10 cellular contexts compared by ENCODE assay signal in genomic region chr2:110852541-110853263, GRCh38.
DNase-seq lines count a peak whose midpoint lies in the region; ATAC-seq lines count a peak whose summit lies in the region.
"Had no signal": no experiment of that assay in that cellular context is flagged by ENCODE, and none has a peak within 500 bp of the region (broad histone marks: within the 10 kb centered on the region; RNA-seq: fewer than 3 reads in every experiment).

No MANE protein-coding gene starts in this region.

- peak overlapping the region; percentile 52 for H3K4me3 ChIP-seq in CD4-positive, CD25-positive, alpha-beta regulatory T cell (ENCODE audit: low read depth, low read length)
- H3K4me3 ChIP-seq: hepatocyte, left lung had no signal

- peak; percentile 41 to 61 for ATAC-seq in CD4-positive, CD25-positive, alpha-beta regulatory T cell (ENCODE audit: low read depth in 2 of 2)
- ATAC-seq in activated T-cell treated with anti-CD3 and anti-CD28 coated beads, Interleukin-2, amount 50 U/mL, for 72 hours (replicated peaks in 1 of 2): peak; percentile 74 to 78

- peaks cover 4% of the 10 kb centered on the region for H3K27me3 Mint-ChIP-seq in CD4-positive, CD25-positive, alpha-beta regulatory T cell
- peaks cover 59% of the 10 kb centered on the region for H3K27me3 Mint-ChIP-seq in activated T-cell treated with anti-CD3 and anti-CD28 coated beads, Interleukin-2, amount 50 U/mL, for 72 hours (ENCODE audit: low read depth)
- H3K27me3 Mint-ChIP-seq in immature natural killer cell (ENCODE audit: low read depth in 3 of 3): peaks cover 6 to 15% (median 11%) of the 10 kb centered on the region in 3 donors

- peaks cover 34% of the 10 kb centered on the region for H3K4me1 ChIP-seq in CD4-positive, CD25-positive, alpha-beta regulatory T cell (ENCODE audit: control insufficient read depth, insufficient read depth, low read length, poor library complexity, severe bottlenecking)
- H3K4me1 ChIP-seq: left lung had no signal

- H3K36me3 Mint-ChIP-seq in CD4-positive, CD25-positive, alpha-beta regulatory T cell: no peaks in the 10 kb centered on the region
- peaks cover 0 to 2% of the 10 kb centered on the region in 2 donors for H3K36me3 Mint-ChIP-seq in activated T-cell treated with anti-CD3 and anti-CD28 coated beads, Interleukin-2, amount 50 U/mL, for 72 hours (ENCODE audit: insufficient read depth in 2 of 2)
- H3K36me3 Mint-ChIP-seq in immature natural killer cell: no peaks in the 10 kb centered on the region

- H3K9me3 Mint-ChIP-seq in CD4-positive, CD25-positive, alpha-beta regulatory T cell: peaks cover 0 to 2% (median 0%) of the 10 kb centered on the region in 7 donors
- H3K9me3 Mint-ChIP-seq in activated T-cell treated with anti-CD3 and anti-CD28 coated beads, Interleukin-2, amount 50 U/mL, for 72 hours: no peaks in the 10 kb centered on the region
- H3K9me3 Mint-ChIP-seq in immature natural killer cell: no peaks in the 10 kb centered on the region

- peak overlapping the region in 2 of 3 donors; percentile 77 to 92 for H3K27ac Mint-ChIP-seq in CD4-positive, CD25-positive, alpha-beta regulatory T cell
- H3K27ac Mint-ChIP-seq in activated T-cell treated with anti-CD3 and anti-CD28 coated beads, Interleukin-2, amount 50 U/mL, for 72 hours: no peak overlapping the region
- peak overlapping the region; percentile 75 to 95 (median 92) for H3K27ac Mint-ChIP-seq in immature natural killer cell

- peak overlapping the region; percentile 68 for H3K27ac ChIP-seq in CD4-positive, CD25-positive, alpha-beta regulatory T cell (ENCODE audit: insufficient read depth, low read length, poor library complexity, severe bottlenecking)
- H3K27ac ChIP-seq: hepatocyte, left lung had no signal

- peak in 2 of 3 donors; percentile 43 to 56 for DNase-seq in CD4-positive, CD25-positive, alpha-beta regulatory T cell
- DNase-seq in Kasumi-1 (lab: John Stamatoyannopoulos, UW): peak; percentile 25 to 30
- DNase-seq in activated T-cell treated with anti-CD3 and anti-CD28 coated beads, Interleukin-2, amount 50 U/mL, for 72 hours: peak in 1 of 2 donors; percentile 55
- DNase-seq in immature natural killer cell: peak; percentile 81 to 84 (median 82)
- no peak for DNase-seq in hepatic stellate cell (ENCODE audit: low spot score)
- no peak for DNase-seq in RKO (ENCODE audit: low spot score)
- DNase-seq in NCI-H2029 (lab: John Stamatoyannopoulos, UW): no peak
- no peak for DNase-seq in NCI-H1436 (lab: John Stamatoyannopoulos, UW)
- DNase-seq: left lung had no signal

- no peaks in the 10 kb centered on the region for H3K27me3 ChIP-seq in CD4-positive, CD25-positive, alpha-beta regulatory T cell (ENCODE audit: control insufficient read depth, insufficient read depth, low read length)
- H3K27me3 ChIP-seq: hepatocyte, left lung had no signal

- H3K4me3 Mint-ChIP-seq in CD4-positive, CD25-positive, alpha-beta regulatory T cell: peak overlapping the region in 3 of 4 donors; percentile 56 to 64 (median 59)
- peak overlapping the region; percentile 21 to 36 for H3K4me3 Mint-ChIP-seq in activated T-cell treated with anti-CD3 and anti-CD28 coated beads, Interleukin-2, amount 50 U/mL, for 72 hours
- H3K4me3 Mint-ChIP-seq in immature natural killer cell: peak overlapping the region; percentile 73 to 88 (median 77)

- no peaks in the 10 kb centered on the region for H3K36me3 ChIP-seq in CD4-positive, CD25-positive, alpha-beta regulatory T cell (ENCODE audit: control insufficient read depth, insufficient read depth, low read length)
- H3K36me3 ChIP-seq: left lung had no signal

- H3K4me1 Mint-ChIP-seq in CD4-positive, CD25-positive, alpha-beta regulatory T cell: peaks cover 20 to 70% (median 34%) of the 10 kb centered on the region in 4 donors
- peaks cover 77% of the 10 kb centered on the region for H3K4me1 Mint-ChIP-seq in activated T-cell treated with anti-CD3 and anti-CD28 coated beads, Interleukin-2, amount 50 U/mL, for 72 hours (ENCODE audit: low read depth)
- H3K4me1 Mint-ChIP-seq in immature natural killer cell: peaks cover 78 to 95% of the 10 kb centered on the region in 2 donors

- H3K9me3 ChIP-seq in CD4-positive, CD25-positive, alpha-beta regulatory T cell (ENCODE audit: control insufficient read depth in 2 of 2, low read length in 2 of 2): no peaks in the 10 kb centered on the region
- H3K9me3 ChIP-seq: left lung had no signal

Comparison
In these comparisons a context has a peak if more than half of its experiments do, and no peak if none do; other contexts are left out.
1. DNase-seq: peak in CD4-positive, CD25-positive, alpha-beta regulatory T cell (2 of 3), Kasumi-1 (2 of 2) and immature natural killer cell (3 of 3); none in hepatic stellate cell (single experiment), RKO (single experiment), NCI-H2029 (single experiment) and NCI-H1436 (single experiment).
2. Peak in every context shown above with its lines, with median percentiles within 50 percentile points of each other: H3K4me3 Mint-ChIP-seq.